Comparison of ENCODE assay signal across 8 cellular contexts in genomic region chr1:46301406-46302090, GRCh38. TPM values are rescaled to one million over a fixed set of nuclear protein-coding genes. Genes with fewer than 3 reads are reported as not detected.
DNase-seq lines count a peak whose midpoint lies in the region; ATAC-seq and TF ChIP-seq lines count a peak whose summit lies in the region.

No MANE protein-coding gene starts in this region.

- H3K27me3 ChIP-seq in heart left ventricle: no peaks in the 10 kb centered on the region

- no peak for TF ChIP-seq POLR2A in heart left ventricle (IDR thresholded peaks at IDR 0.05)

- WGBS in heart left ventricle, 4 donors: 1 to 4% (median 2%) methylated on average over 35 of the region's 35 CpGs

- no peaks in the 10 kb centered on the region for H3K9me3 ChIP-seq in heart left ventricle

- peak; percentile 15 to 45 for DNase-seq in Kasumi-1 (lab: John Stamatoyannopoulos, UW)
- peak in 4 of 5 donors; percentile 47 to 65 (median 56) for DNase-seq in heart left ventricle
- DNase-seq in pons (ENCODE audit: low spot score): peak; percentile 27
- no peak for DNase-seq in NCI-H446 (lab: John Stamatoyannopoulos, UW)
- no peak for DNase-seq in amniotic stem cell (lab: John Stamatoyannopoulos, UW)

- TF ChIP-seq CTCF in heart left ventricle (IDR thresholded peaks at IDR 0.05): no peak

- peak overlapping the region; percentile 93 to 100 (median 98) for H3K27ac ChIP-seq in heart left ventricle

- H3K4me1 ChIP-seq in heart left ventricle: peaks cover 5 to 65% (median 49%) of the 10 kb centered on the region in 12 donors

- peak overlapping the region; percentile 73 to 98 (median 90) for H3K4me3 ChIP-seq in heart left ventricle

- ATAC-seq in GM18867 (IDR thresholded peaks at IDR 0.05; ENCODE audit: unreplicated experiment) (peak; percentile 1), heart left ventricle (peak in 2 of 4 donors; percentile 7 to 11), HG03469 (IDR thresholded peaks at IDR 0.05; ENCODE audit: unreplicated experiment) (no peak)

- H3K27ac Mint-ChIP-seq in activated naive CD4-positive, alpha-beta T cell treated with anti-CD3 and anti-CD28 coated beads, Interleukin-2, amount 50 U/mL, for 24 hours: peak overlapping the region; percentile 98

- peaks cover 12% of the 10 kb centered on the region for H3K36me3 Mint-ChIP-seq in activated naive CD4-positive, alpha-beta T cell treated with anti-CD3 and anti-CD28 coated beads, Interleukin-2, amount 50 U/mL, for 24 hours

- H3K4me1 Mint-ChIP-seq in activated naive CD4-positive, alpha-beta T cell treated with anti-CD3 and anti-CD28 coated beads, Interleukin-2, amount 50 U/mL, for 24 hours: peaks cover 25% of the 10 kb centered on the region

- peak overlapping the region; percentile 96 for H3K4me3 Mint-ChIP-seq in activated naive CD4-positive, alpha-beta T cell treated with anti-CD3 and anti-CD28 coated beads, Interleukin-2, amount 50 U/mL, for 24 hours

- intact Hi-C loops in heart left ventricle (cut with DNase I): loop anchor here (2.0 to 10.0 kb wide), 6 partner anchors 39 to 57 kb away; partner anchors contain the start of genes NSUN4 (in 7 of the 10) and RAD54L (in 3 of the 10)

- no peaks in the 10 kb centered on the region for H3K9me3 Mint-ChIP-seq in activated naive CD4-positive, alpha-beta T cell treated with anti-CD3 and anti-CD28 coated beads, Interleukin-2, amount 50 U/mL, for 24 hours

- peaks cover 0 to 23% (median 16%) of the 10 kb centered on the region in 9 donors for H3K36me3 ChIP-seq in heart left ventricle

- no peaks in the 10 kb centered on the region for H3K27me3 Mint-ChIP-seq in activated naive CD4-positive, alpha-beta T cell treated with anti-CD3 and anti-CD28 coated beads, Interleukin-2, amount 50 U/mL, for 24 hours

RNA-seq across cellular contexts. Expression of gene LRRC41, which starts 1.9 kb away (rescaled TPM):
- 10 to 100 TPM; 34.7 to 60.5 (median 45.8) TPM for total RNA-seq in heart left ventricle
- polyA plus RNA-seq in heart left ventricle: 10 to 100 TPM; 17.4 to 31.7 TPM

RNA-seq across cellular contexts. Expression of gene UQCRH, which starts 1.9 kb away (rescaled TPM):
- total RNA-seq in heart left ventricle: 1,000 to 10,000 TPM in 3 of 9 donors, 100 to 1,000 TPM in 6; 622 to 2,380 (median 940) TPM
- 1,000 to 10,000 TPM; 1,451 to 2,138 TPM for polyA plus RNA-seq in heart left ventricle

RNA-seq across cellular contexts. Expression of gene NSUN4, which starts 39.1 kb away (rescaled TPM):
- 10 to 100 TPM in 8 of 9 donors, 1 to 10 TPM in 1; 8.9 to 18.3 (median 14.0) TPM for total RNA-seq in heart left ventricle
- 10 to 100 TPM in 1 of 2 donors, 1 to 10 TPM in 1; 9.0 to 15.3 TPM for polyA plus RNA-seq in heart left ventricle

RNA-seq across cellular contexts. Expression of gene RAD54L, which starts 54.0 kb away (rescaled TPM):
- total RNA-seq in heart left ventricle: 1 to 10 TPM in 4 of 9 donors, under 1 TPM in 4, not detected in 1; 0.44 to 4.0 (median 0.87) TPM
- polyA plus RNA-seq in heart left ventricle: under 1 TPM; 0.30 to 0.33 TPM

Comparison
In these comparisons a context has a peak if more than half of its experiments do, and no peak if none do; other contexts are left out.
1. DNase-seq: peak in Kasumi-1 (2 of 2), heart left ventricle (4 of 5) and pons (single experiment); none in NCI-H446 (0 of 2) and amniotic stem cell (single experiment).